ENCODE assay signal across 1 cellular context in the genomic region with DNA sequence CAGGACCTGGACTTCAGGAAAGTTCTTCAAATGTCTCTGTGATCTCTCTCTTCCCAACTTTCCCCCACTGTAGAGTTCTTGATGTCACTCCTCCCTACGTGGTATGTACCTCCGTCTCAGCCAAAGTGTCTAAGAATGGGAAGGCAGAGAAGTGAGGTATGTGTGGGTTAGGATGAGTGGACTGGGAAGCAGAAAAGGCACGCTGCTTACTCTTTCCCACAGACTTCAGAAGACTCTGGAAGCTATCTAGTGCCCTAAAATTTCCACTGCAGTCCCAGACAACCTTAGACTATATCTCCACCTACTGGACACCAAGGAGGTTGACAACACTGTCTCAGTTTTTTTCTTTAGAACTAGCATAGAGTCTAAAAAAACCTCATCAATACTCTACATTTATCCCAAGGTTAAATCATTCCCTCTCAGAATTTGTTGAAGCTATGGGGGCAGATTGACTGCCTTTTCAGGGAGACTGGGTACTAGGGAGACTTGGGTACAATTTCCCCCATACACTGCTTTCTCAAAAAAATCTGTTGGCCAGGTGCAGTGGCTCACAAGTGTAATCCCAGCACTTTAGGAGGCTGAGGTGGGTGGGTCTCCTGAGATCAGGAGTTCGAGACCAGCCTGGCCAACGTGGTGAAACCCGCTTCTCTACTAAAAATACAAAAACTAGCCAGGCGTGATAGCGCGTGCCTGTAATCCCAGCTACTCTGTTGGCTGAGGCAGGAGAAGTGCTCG.
A peak's percentile ranks its signal among the peaks of the same experiment; 100 is the strongest.
TF ChIP-seq lines count a peak whose summit lies in the region.

No MANE protein-coding gene starts in this region.

TF ChIP-seq in IMR-90, 13 proteins besides CTCF, POLR2A, EP300 and RAD21:
- TF ChIP-seq CHD1 (IDR thresholded peaks at IDR 0.05; ENCODE audit: low read depth, low read length): no peak
- no peak for TF ChIP-seq FOS (IDR thresholded peaks at IDR 0.05; ENCODE audit: low read depth, low read length)
- TF ChIP-seq RFX5 (IDR thresholded peaks at IDR 0.05; ENCODE audit: low read depth, low read length): no peak
- peak; percentile 98 for TF ChIP-seq SMC3 (IDR thresholded peaks at IDR 0.05; ENCODE audit: low read depth, low read length)
TF ChIP-seq in IMR-90: peak in this region for 1.
